In the genomic region with DNA sequence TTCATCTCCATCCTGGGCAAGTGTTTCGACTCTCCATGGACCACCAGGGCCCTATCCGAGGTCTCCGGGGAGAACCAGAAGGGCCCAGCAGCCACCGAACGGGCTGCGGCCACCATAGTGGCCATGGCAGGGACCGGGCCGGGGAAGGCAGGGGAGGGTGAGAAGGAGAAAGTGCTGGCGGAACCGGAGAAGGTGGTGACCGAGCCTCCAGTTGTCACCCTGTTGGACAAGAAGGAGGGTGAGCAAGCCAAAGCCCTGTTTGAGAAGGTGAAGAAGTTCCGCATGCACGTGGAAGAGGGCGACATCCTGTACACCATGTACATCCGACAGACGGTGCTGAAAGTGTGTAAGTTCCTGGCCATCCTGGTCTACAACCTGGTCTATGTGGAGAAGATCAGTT, we compare ENCODE assay signal across 29 cellular contexts. TPM values are rescaled to one million over a fixed set of nuclear protein-coding genes. Genes with fewer than 3 reads are reported as not detected.
"Had no signal": no experiment of that assay in that cellular context is flagged by ENCODE, and none has a peak within 500 bp of the region (broad histone marks: within the 10 kb centered on the region; RNA-seq: fewer than 3 reads in every experiment).

No MANE protein-coding gene starts in this region.

- H3K4me2 ChIP-seq: PC-9, SK-N-SH had no signal

- H3K36me3 ChIP-seq: SJSA1 had no signal

- H2AFZ ChIP-seq: PC-9 had no signal

- ATAC-seq: activated CD4-positive, alpha-beta T cell treated with anti-CD3 and anti-CD28 coated beads for 36 hours; activated CD4-positive, CD25-positive, alpha-beta regulatory T cell treated with anti-CD3 and anti-CD28 coated beads, Interleukin-2, amount 50 U/mL, for 24 hours; activated CD8-positive, alpha-beta memory T cell treated with anti-CD3 and anti-CD28 coated beads, Interleukin-2, amount 10 ng/mL, durations not matched to agents 7 days and 5 days; activated naive CD8-positive, alpha-beta T cell treated with anti-CD3 and anti-CD28 coated beads, Interleukin-2, amount 50 U/mL, for 24 hours; WTC11 had no signal

- H3K27ac ChIP-seq: PC-9, SJSA1 had no signal

- H3K4me3 ChIP-seq: PC-9, SJSA1 had no signal

- H3K9me3 ChIP-seq: SJSA1, SK-N-SH had no signal

- H3K27me3 ChIP-seq: SJSA1 had no signal

- DNase-seq: activated CD4-positive, alpha-beta memory T cell treated with anti-CD3 and anti-CD28 coated beads, Interleukin-2, amount 10 ng/mL, durations not matched to agents 7 days and 5 days; activated CD4-positive, alpha-beta T cell treated with anti-CD3 and anti-CD28 coated beads for 36 hours; activated CD8-positive, alpha-beta memory T cell treated with anti-CD3 and anti-CD28 coated beads for 24 hours; activated CD8-positive, alpha-beta memory T cell treated with anti-CD3 and anti-CD28 coated beads, Interleukin-2, amount 10 ng/mL, durations not matched to agents 7 days and 5 days; activated CD8-positive, alpha-beta memory T cell treated with anti-CD3 and anti-CD28 coated beads, Interleukin-2, amount 50 U/mL, for 48 hours; activated effector memory CD4-positive, alpha-beta T cell treated with Interleukin-2 at 50 U/mL for 16 hours; activated naive CD4-positive, alpha-beta T cell treated with anti-CD3 and anti-CD28 coated beads, Interleukin-2, amount 10 ng/mL, durations not matched to agents 7 days and 5 days; activated naive CD8-positive, alpha-beta T cell treated with anti-CD3 and anti-CD28 coated beads, Interleukin-2, amount 50 U/mL, for 24 hours; activated T-cell treated with anti-CD3 and anti-CD28 coated beads, Interleukin-2, amount 50 U/mL, for 48 hours; anterior cingulate cortex; central memory CD4-positive, alpha-beta T cell; Karpas-422; KBM-7; NCI-H1092; NCI-H1436 treated with DMSO at 0.1 percent for 48 hours; NCI-H1694 treated with DMSO at 0.1 percent for 48 hours; NCI-H2029; NCI-H2171; NCI-H510A; NCI-H526; NCI-H748 treated with DMSO at 0.1 percent for 48 hours; NK-92 treated with Interleukin-12 subunit alpha and Interleukin-12 subunit beta, amount 100 ng/mL, for 24 hours; PC-9; SHP77; SK-N-SH had no signal

RNA-seq across cellular contexts. Expression of gene LRRC8E, which starts 10.7 kb away (rescaled TPM):
- total RNA-seq: activated CD4-positive, alpha-beta memory T cell treated with anti-CD3 and anti-CD28 coated beads, Interleukin-2, amount 10 ng/mL, durations not matched to agents 7 days and 5 days; activated CD4-positive, alpha-beta T cell treated with anti-CD3 and anti-CD28 coated beads for 36 hours; activated CD8-positive, alpha-beta memory T cell treated with anti-CD3 and anti-CD28 coated beads, Interleukin-2, amount 10 ng/mL, durations not matched to agents 7 days and 5 days; cerebellum had no signal

RNA-seq across cellular contexts. Expression of gene TGFBR3L, which starts 15.7 kb away (rescaled TPM):
- total RNA-seq: cerebellum, SJSA1 had no signal

RNA-seq across cellular contexts. Expression of gene PRR36, which starts 24.8 kb away (rescaled TPM):
- total RNA-seq: SJSA1 had no signal
